ENCODE assay signal across 17 cellular contexts in genomic region chr12:19490908-19491307, GRCh38. TPM values are rescaled to one million over a fixed set of nuclear protein-coding genes. Genes with fewer than 3 reads are reported as not detected.
DNase-seq lines count a peak whose midpoint lies in the region; ATAC-seq and TF ChIP-seq lines count a peak whose summit lies in the region.
"Had no signal": no experiment of that assay in that cellular context is flagged by ENCODE, and none has a peak within 500 bp of the region (broad histone marks: within the 10 kb centered on the region; RNA-seq: fewer than 3 reads in every experiment).

No MANE protein-coding gene starts in this region.

- intact Hi-C loops in adrenal gland (cut with DNase I) = no loop called here

- TF ChIP-seq CTCF in adrenal gland (IDR thresholded peaks at IDR 0.05) = no peak

- peaks cover 86% of the 10 kb centered on the region for H4K20me1 ChIP-seq in BLaER1

- H3K27ac ChIP-seq in BLaER1 = no peak overlapping the region
- no peak overlapping the region for H3K27ac ChIP-seq in adrenal gland
- H3K27ac ChIP-seq: HL-60 had no signal

- TF ChIP-seq POLR2A in adrenal gland (IDR thresholded peaks at IDR 0.05) (no peak), GM18505 (IDR thresholded peaks at IDR 0.05; ENCODE audit: borderline replicate concordance, extremely low read depth, insufficient read depth, insufficient read length) (no peak)

- ATAC-seq in left lobe of liver (peak; percentile 58), GM18505 (IDR thresholded peaks at IDR 0.05; ENCODE audit: unreplicated experiment) (no peak)
- ATAC-seq: HCT116, K562 had no signal

- H3K4me3 ChIP-seq in BLaER1 (no peak overlapping the region), adrenal gland (no peak overlapping the region)
- H3K4me3 ChIP-seq: K562 had no signal

- 35 to 57% (median 48%) methylated on average over 3 of the region's 3 CpGs for WGBS in adrenal gland, 4 donors

- in situ Hi-C loops in G401 (cut with HindIII; ENCODE audit: low sequenced_read_pairs) = no loop called here

- H3K4me2 ChIP-seq in BLaER1 = peak overlapping the region; percentile 57

- H3K9ac ChIP-seq in BLaER1 = no peak overlapping the region

- no peaks in the 10 kb centered on the region for H3K27me3 ChIP-seq in BLaER1
- H3K27me3 ChIP-seq in adrenal gland = no peaks in the 10 kb centered on the region

- H3K36me3 ChIP-seq in BLaER1 = peaks cover 76% of the 10 kb centered on the region
- peaks cover 0 to 15% of the 10 kb centered on the region in 2 donors for H3K36me3 ChIP-seq in adrenal gland (replicated peaks in 1 of 2)

- peaks cover 27% of the 10 kb centered on the region for H3K4me1 ChIP-seq in BLaER1
- H3K4me1 ChIP-seq in adrenal gland (replicated peaks in 1 of 2) = peaks cover 6 to 19% of the 10 kb centered on the region in 2 donors

- peaks cover 9% of the 10 kb centered on the region; the same call in 1 of the 2 replicates for H3K9me3 ChIP-seq in BLaER1
- H3K9me3 ChIP-seq in adrenal gland (replicated peaks in 1 of 3) = no peaks in the 10 kb centered on the region

- DNase-seq in G401 (ENCODE audit: low spot score) = peak; percentile 40
- peak in 4 of 7 donors; percentile 23 to 55 (median 48) for DNase-seq in adrenal gland
- DNase-seq in left lobe of liver (ENCODE audit: low spot score) = no peak
- no peak for DNase-seq in HPDE6-E6E7 (ENCODE audit: extremely low spot score)
- DNase-seq in stimulated activated CD4-positive, alpha-beta T cell treated with anti-CD3 and anti-CD28 coated beads, Interleukin-15, amount 100 ng/mL, for 24 hours = no peak
- DNase-seq: 8988T; AML-193; C1 segment of cervical spinal cord; Calu3; CD4-positive, alpha-beta T cell; DND-41; GF-D8 had no signal

RNA-seq across cellular contexts. Expression of gene AEBP2, which starts 51.6 kb away (rescaled TPM):
- 13.4 and 18.7 TPM in 2 replicates for total RNA-seq in G401 (2014; rRNA removed; shearing (Covaris generic))
- total RNA-seq in adrenal gland (10 to 100 TPM; 22.6 to 83.1 (median 47.4) TPM), left lobe of liver (8.5 TPM)
- 10 to 100 TPM; 15.7 to 32.9 (median 20.8) TPM for polyA plus RNA-seq in adrenal gland

Comparison
In these comparisons a context has a peak if more than half of its experiments do, and no peak if none do; other contexts are left out.
1. DNase-seq: peak in G401 (single experiment) and adrenal gland (4 of 7); none in left lobe of liver (single experiment), HPDE6-E6E7 (single experiment) and stimulated activated CD4-positive, alpha-beta T cell treated with anti-CD3 and anti-CD28 coated beads, Interleukin-15, amount 100 ng/mL, for 24 hours (single experiment).